In the genomic region with DNA sequence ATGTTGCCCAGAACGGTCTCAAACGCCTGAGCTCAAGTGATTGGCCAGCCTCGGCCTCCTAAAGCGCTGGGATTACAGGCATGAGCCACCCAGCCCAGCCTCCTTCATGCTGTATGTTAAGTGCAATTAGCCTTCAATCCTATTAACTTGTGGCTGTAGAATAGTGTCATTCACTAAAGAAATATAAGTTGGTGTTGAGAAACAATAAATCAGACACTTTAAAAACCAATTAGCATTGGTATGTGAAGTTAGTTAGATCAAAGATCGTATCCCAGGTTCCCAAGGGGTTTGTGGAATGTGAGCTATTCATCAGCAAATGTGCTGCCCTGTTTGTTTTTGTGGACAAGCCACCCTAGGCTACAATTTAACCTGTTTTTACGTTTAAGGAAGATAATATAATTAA, we compare ENCODE assay signal across 1 cellular context.
TF ChIP-seq lines count a peak whose summit lies in the region.

No MANE protein-coding gene starts in this region.

TF ChIP-seq in K562, 482 proteins besides CTCF, POLR2A, EP300 and RAD21 (continued from another document):
- TF ChIP-seq, protein P1, sequence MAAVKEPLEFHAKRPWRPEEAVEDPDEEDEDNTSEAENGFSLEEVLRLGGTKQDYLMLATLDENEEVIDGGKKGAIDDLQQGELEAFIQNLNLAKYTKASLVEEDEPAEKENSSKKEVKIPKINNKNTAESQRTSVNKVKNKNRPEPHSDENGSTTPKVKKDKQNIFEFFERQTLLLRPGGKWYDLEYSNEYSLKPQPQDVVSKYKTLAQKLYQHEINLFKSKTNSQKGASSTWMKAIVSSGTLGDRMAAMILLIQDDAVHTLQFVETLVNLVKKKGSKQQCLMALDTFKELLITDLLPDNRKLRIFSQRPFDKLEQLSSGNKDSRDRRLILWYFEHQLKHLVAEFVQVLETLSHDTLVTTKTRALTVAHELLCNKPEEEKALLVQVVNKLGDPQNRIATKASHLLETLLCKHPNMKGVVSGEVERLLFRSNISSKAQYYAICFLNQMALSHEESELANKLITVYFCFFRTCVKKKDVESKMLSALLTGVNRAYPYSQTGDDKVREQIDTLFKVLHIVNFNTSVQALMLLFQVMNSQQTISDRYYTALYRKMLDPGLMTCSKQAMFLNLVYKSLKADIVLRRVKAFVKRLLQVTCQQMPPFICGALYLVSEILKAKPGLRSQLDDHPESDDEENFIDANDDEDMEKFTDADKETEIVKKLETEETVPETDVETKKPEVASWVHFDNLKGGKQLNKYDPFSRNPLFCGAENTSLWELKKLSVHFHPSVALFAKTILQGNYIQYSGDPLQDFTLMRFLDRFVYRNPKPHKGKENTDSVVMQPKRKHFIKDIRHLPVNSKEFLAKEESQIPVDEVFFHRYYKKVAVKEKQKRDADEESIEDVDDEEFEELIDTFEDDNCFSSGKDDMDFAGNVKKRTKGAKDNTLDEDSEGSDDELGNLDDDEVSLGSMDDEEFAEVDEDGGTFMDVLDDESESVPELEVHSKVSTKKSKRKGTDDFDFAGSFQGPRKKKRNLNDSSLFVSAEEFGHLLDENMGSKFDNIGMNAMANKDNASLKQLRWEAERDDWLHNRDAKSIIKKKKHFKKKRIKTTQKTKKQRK (IDR thresholded peaks at IDR 0.05; ENCODE audit: borderline replicate concordance, low read depth, low read length) = no peak
- TF ChIP-seq ZNF121 (CRISPR knock-in tag; conservative IDR thresholded peaks at IDR 0.05) (no peak), NCOA4 (IDR thresholded peaks at IDR 0.05; ENCODE audit: partially characterized antibody) (no peak), RBM25 (IDR thresholded peaks at IDR 0.05; ENCODE audit: low read depth, low read length, severe bottlenecking) (no peak), ZNF57 (CRISPR knock-in tag; IDR thresholded peaks at IDR 0.05) (no peak), NFXL1 (CRISPR knock-in tag; IDR thresholded peaks at IDR 0.05) (no peak), KAT2B (IDR thresholded peaks at IDR 0.05; ENCODE audit: low read depth, low read length) (no peak), ZBTB17 (CRISPR knock-in tag; IDR thresholded peaks at IDR 0.05) (no peak), ZNF354B (CRISPR knock-in tag; IDR thresholded peaks at IDR 0.05) (no peak), KDM4B (IDR thresholded peaks at IDR 0.05; ENCODE audit: borderline replicate concordance in 2 of 2, low read depth in 1 of 2) (no peak), ZFP30 (CRISPR knock-in tag; IDR thresholded peaks at IDR 0.05; ENCODE audit: borderline replicate concordance) (no peak)
- TF ChIP-seq, protein P2, sequence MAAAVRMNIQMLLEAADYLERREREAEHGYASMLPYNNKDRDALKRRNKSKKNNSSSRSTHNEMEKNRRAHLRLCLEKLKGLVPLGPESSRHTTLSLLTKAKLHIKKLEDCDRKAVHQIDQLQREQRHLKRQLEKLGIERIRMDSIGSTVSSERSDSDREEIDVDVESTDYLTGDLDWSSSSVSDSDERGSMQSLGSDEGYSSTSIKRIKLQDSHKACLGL (CRISPR knock-in tag; IDR thresholded peaks at IDR 0.05; ENCODE audit: borderline replicate concordance, poor library complexity, severe bottlenecking) = no peak
- TF ChIP-seq, protein P3, sequence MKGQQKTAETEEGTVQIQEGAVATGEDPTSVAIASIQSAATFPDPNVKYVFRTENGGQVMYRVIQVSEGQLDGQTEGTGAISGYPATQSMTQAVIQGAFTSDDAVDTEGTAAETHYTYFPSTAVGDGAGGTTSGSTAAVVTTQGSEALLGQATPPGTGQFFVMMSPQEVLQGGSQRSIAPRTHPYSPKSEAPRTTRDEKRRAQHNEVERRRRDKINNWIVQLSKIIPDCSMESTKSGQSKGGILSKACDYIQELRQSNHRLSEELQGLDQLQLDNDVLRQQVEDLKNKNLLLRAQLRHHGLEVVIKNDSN (CRISPR knock-in tag; IDR thresholded peaks at IDR 0.05) = no peak
- TF ChIP-seq, protein P4, sequence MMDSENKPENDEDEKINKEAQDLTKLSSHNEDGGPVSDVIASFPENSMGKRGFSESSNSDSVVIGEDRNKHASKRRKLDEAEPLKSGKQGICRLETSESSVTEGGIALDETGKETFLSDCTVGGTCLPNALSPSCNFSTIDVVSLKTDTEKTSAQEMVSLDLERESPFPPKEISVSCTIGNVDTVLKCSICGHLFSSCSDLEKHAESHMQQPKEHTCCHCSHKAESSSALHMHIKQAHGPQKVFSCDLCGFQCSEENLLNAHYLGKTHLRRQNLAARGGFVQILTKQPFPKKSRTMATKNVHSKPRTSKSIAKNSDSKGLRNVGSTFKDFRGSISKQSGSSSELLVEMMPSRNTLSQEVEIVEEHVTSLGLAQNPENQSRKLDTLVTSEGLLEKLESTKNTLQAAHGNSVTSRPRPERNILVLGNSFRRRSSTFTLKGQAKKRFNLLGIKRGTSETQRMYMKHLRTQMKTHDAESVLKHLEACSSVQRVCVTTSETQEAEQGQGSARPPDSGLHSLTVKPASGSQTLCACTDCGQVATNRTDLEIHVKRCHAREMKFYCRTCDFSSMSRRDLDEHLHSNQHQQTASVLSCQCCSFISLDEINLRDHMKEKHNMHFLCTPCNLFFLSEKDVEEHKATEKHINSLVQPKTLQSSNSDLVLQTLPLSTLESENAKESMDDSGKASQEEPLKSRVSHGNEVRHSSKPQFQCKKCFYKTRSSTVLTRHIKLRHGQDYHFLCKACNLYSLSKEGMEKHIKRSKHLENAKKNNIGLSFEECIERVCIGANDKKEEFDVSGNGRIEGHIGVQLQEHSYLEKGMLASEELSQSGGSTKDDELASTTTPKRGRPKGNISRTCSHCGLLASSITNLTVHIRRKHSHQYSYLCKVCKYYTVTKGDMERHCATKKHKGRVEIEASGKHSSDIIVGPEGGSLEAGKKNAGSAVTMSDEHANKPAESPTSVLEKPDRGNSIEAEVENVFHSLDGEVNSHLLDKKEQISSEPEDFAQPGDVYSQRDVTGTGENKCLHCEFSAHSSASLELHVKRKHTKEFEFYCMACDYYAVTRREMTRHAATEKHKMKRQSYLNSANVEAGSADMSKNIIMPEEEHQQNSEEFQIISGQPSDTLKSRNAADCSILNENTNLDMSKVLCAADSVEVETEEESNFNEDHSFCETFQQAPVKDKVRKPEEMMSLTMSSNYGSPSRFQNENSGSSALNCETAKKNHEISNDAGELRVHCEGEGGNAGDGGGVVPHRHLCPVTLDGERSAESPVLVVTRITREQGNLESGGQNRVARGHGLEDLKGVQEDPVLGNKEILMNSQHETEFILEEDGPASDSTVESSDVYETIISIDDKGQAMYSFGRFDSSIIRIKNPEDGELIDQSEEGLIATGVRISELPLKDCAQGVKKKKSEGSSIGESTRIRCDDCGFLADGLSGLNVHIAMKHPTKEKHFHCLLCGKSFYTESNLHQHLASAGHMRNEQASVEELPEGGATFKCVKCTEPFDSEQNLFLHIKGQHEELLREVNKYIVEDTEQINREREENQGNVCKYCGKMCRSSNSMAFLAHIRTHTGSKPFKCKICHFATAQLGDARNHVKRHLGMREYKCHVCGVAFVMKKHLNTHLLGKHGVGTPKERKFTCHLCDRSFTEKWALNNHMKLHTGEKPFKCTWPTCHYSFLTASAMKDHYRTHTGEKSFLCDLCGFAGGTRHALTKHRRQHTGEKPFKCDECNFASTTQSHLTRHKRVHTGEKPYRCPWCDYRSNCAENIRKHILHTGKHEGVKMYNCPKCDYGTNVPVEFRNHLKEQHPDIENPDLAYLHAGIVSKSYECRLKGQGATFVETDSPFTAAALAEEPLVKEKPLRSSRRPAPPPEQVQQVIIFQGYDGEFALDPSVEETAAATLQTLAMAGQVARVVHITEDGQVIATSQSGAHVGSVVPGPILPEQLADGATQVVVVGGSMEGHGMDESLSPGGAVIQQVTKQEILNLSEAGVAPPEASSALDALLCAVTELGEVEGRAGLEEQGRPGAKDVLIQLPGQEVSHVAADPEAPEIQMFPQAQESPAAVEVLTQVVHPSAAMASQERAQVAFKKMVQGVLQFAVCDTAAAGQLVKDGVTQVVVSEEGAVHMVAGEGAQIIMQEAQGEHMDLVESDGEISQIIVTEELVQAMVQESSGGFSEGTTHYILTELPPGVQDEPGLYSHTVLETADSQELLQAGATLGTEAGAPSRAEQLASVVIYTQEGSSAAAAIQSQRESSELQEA (IDR thresholded peaks at IDR 0.05; ENCODE audit: low read depth) = no peak
- TF ChIP-seq, protein P5, sequence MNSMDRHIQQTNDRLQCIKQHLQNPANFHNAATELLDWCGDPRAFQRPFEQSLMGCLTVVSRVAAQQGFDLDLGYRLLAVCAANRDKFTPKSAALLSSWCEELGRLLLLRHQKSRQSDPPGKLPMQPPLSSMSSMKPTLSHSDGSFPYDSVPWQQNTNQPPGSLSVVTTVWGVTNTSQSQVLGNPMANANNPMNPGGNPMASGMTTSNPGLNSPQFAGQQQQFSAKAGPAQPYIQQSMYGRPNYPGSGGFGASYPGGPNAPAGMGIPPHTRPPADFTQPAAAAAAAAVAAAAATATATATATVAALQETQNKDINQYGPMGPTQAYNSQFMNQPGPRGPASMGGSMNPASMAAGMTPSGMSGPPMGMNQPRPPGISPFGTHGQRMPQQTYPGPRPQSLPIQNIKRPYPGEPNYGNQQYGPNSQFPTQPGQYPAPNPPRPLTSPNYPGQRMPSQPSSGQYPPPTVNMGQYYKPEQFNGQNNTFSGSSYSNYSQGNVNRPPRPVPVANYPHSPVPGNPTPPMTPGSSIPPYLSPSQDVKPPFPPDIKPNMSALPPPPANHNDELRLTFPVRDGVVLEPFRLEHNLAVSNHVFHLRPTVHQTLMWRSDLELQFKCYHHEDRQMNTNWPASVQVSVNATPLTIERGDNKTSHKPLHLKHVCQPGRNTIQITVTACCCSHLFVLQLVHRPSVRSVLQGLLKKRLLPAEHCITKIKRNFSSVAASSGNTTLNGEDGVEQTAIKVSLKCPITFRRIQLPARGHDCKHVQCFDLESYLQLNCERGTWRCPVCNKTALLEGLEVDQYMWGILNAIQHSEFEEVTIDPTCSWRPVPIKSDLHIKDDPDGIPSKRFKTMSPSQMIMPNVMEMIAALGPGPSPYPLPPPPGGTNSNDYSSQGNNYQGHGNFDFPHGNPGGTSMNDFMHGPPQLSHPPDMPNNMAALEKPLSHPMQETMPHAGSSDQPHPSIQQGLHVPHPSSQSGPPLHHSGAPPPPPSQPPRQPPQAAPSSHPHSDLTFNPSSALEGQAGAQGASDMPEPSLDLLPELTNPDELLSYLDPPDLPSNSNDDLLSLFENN (IDR thresholded peaks at IDR 0.05; ENCODE audit: low read depth in 2 of 2, low read length in 2 of 2) = no peak
